ENCODE assay signal across 1 cellular context in genomic region chr7:149477494-149478443, GRCh38.
TF ChIP-seq lines count a peak whose summit lies in the region.

No MANE protein-coding gene starts in this region.

TF ChIP-seq in WTC11, 78 proteins besides CTCF, POLR2A, EP300 and RAD21 (continued from another document):
- TF ChIP-seq, protein P1, sequence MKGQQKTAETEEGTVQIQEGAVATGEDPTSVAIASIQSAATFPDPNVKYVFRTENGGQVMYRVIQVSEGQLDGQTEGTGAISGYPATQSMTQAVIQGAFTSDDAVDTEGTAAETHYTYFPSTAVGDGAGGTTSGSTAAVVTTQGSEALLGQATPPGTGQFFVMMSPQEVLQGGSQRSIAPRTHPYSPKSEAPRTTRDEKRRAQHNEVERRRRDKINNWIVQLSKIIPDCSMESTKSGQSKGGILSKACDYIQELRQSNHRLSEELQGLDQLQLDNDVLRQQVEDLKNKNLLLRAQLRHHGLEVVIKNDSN (CRISPR knock-in tag; IDR thresholded peaks at IDR 0.05): peak; percentile 81
- TF ChIP-seq, protein P2, sequence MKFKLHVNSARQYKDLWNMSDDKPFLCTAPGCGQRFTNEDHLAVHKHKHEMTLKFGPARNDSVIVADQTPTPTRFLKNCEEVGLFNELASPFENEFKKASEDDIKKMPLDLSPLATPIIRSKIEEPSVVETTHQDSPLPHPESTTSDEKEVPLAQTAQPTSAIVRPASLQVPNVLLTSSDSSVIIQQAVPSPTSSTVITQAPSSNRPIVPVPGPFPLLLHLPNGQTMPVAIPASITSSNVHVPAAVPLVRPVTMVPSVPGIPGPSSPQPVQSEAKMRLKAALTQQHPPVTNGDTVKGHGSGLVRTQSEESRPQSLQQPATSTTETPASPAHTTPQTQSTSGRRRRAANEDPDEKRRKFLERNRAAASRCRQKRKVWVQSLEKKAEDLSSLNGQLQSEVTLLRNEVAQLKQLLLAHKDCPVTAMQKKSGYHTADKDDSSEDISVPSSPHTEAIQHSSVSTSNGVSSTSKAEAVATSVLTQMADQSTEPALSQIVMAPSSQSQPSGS (CRISPR knock-in tag; IDR thresholded peaks at IDR 0.05; ENCODE audit: borderline replicate concordance, low read depth): no peak
- TF ChIP-seq, protein P3, sequence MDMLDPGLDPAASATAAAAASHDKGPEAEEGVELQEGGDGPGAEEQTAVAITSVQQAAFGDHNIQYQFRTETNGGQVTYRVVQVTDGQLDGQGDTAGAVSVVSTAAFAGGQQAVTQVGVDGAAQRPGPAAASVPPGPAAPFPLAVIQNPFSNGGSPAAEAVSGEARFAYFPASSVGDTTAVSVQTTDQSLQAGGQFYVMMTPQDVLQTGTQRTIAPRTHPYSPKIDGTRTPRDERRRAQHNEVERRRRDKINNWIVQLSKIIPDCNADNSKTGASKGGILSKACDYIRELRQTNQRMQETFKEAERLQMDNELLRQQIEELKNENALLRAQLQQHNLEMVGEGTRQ (CRISPR knock-in tag; IDR thresholded peaks at IDR 0.05): peak; percentile 85
- TF ChIP-seq NFATC4 (CRISPR knock-in tag; IDR thresholded peaks at IDR 0.05): no peak
- 0 out of 2 replicates have a peak, but pooled peaks have one; percentile 38 for TF ChIP-seq TEAD1 (CRISPR knock-in tag; IDR thresholded peaks at IDR 0.05)
- no peak for TF ChIP-seq ARID4B (CRISPR knock-in tag; IDR thresholded peaks at IDR 0.05; ENCODE audit: borderline replicate concordance)
